In the genomic region with DNA sequence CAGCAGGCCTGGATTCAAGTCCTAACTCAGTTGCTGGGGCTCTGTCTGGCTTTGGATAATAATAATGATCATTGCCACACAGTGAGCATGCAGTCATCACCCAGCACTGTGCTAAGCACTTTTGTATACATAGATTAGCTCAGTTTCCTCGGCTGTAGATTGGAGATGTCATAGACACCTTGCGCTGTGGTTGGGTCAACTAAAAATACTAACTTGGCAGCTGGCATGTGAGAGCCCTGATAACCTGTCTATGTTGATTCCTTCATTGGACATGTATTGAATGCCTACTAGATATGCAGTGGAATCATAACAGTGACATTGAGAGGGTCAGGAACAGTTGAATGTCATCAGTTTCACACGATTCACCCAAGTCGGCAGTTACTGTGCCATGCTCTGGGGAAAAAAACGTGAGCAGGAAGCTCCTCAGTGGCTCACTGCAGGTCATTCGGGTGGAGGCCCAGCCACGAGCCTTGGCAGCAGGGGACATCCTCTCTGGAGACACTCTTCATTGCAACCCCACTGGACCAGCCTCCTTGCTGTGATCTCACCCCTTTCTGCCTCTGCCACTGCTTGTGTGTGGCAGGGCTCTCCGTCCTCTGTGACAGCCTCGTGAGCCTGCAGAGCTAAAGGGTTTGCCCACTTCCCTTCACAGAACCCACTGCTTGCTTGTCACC, we compare ENCODE assay signal across 19 cellular contexts.
DNase-seq lines count a peak whose midpoint lies in the region; ATAC-seq and TF ChIP-seq lines count a peak whose summit lies in the region.
"Had no signal": no experiment of that assay in that cellular context is flagged by ENCODE, and none has a peak within 500 bp of the region (broad histone marks: within the 10 kb centered on the region; RNA-seq: fewer than 3 reads in every experiment).

No MANE protein-coding gene starts in this region.

- H3K27me3 ChIP-seq in smooth muscle cell (ENCODE audit: low read depth), result no peaks in the 10 kb centered on the region
- H3K27me3 ChIP-seq in aorta (ENCODE audit: control insufficient read depth in 1 of 2, insufficient read depth in 2 of 2, low read length in 1 of 2), result no peaks in the 10 kb centered on the region

- peaks cover 64% of the 10 kb centered on the region for H3K36me3 Mint-ChIP-seq in endothelial cell (ENCODE audit: low read depth, unreplicated experiment)

- ATAC-seq in Right ventricle myocardium inferior (peak; percentile 89), left ventricle myocardium superior (peak; percentile 88), aorta (ENCODE audit: low FRiP score) (no peak)
- ATAC-seq: K562 had no signal

- no peak overlapping the region for H3K9ac ChIP-seq in smooth muscle cell (ENCODE audit: low read depth)

- H3K9me3 ChIP-seq in smooth muscle cell (replicated peaks; ENCODE audit: low read depth) (no peaks in the 10 kb centered on the region), aorta (ENCODE audit: control insufficient read depth, low read length) (no peaks in the 10 kb centered on the region)

- peaks cover 18% of the 10 kb centered on the region for H3K4me1 ChIP-seq in smooth muscle cell (ENCODE audit: low read depth)
- no peaks in the 10 kb centered on the region for H3K4me1 ChIP-seq in aorta (ENCODE audit: control insufficient read depth in 1 of 2, insufficient read depth in 2 of 2, low read length in 2 of 2)

- H3K9me3 Mint-ChIP-seq in endothelial cell (ENCODE audit: unreplicated experiment), result no peaks in the 10 kb centered on the region

- intact Hi-C loops in Right ventricle myocardium inferior (cut with DNase I) (loop anchor here (1.0 to 5.0 kb wide), 2 partner anchors 60 to 83 kb away; a partner anchor contains a TSS), cardiac septum (cut with DNase I) (no loop called here), left ventricle myocardium superior (cut with micrococcal nuclease) (no loop called here), aorta (cut with DNase I) (no loop called here)

- 75% methylated on average over 9 of the region's 9 CpGs for WGBS in smooth muscle cell (ENCODE audit: low lambda C conversion rate)
- 76 to 88% methylated on average over 9 of the region's 9 CpGs for WGBS in aorta, 2 donors

- no peak for DNase-seq in Right ventricle myocardium inferior (ENCODE audit: missing footprints)
- DNase-seq in cardiac septum (ENCODE audit: low spot score), result no peak
- no peak for DNase-seq in endothelial cell (ENCODE audit: low spot score)
- peak; percentile 55 for DNase-seq in left ventricle myocardium superior
- no peak for DNase-seq in smooth muscle cell (lab: John Stamatoyannopoulos, UW; ENCODE audit: unreplicated experiment)
- no peak for DNase-seq in HuH-7.5 (ENCODE audit: low spot score)
- DNase-seq in aorta, result no peak
- DNase-seq in NCI-H2029 (lab: John Stamatoyannopoulos, UW), result no peak
- DNase-seq: 8988T, GDM1, MM.1S, NCI-H1092 treated with DMSO at 0.1 percent for 48 hours, NCI-H146, NCI-H2029 treated with DMSO at 0.1 percent for 48 hours, NCI-H226, NCI-H510A treated with DMSO at 0.1 percent for 48 hours, NCI-H748 treated with DMSO at 0.1 percent for 48 hours had no signal

- H3K4me1 Mint-ChIP-seq in endothelial cell (ENCODE audit: unreplicated experiment), result peaks cover 65% of the 10 kb centered on the region

- H3K27ac ChIP-seq in smooth muscle cell (ENCODE audit: low read depth) (peak overlapping the region; percentile 92), aorta (ENCODE audit: low read depth in 1 of 2, low read length in 2 of 2) (no peak overlapping the region)
- H3K27ac ChIP-seq: C4-2B had no signal

- no peak overlapping the region for H3K4me2 ChIP-seq in smooth muscle cell

- peaks cover 9% of the 10 kb centered on the region for H3K27me3 Mint-ChIP-seq in endothelial cell (ENCODE audit: unreplicated experiment)

- peaks cover 31% of the 10 kb centered on the region for H3F3A ChIP-seq in smooth muscle cell (ENCODE audit: low read depth)

- H4K20me1 ChIP-seq in smooth muscle cell (ENCODE audit: low read depth), result no peaks in the 10 kb centered on the region

- no peak overlapping the region for H2AFZ ChIP-seq in smooth muscle cell (ENCODE audit: low read depth)

- H3K36me3 ChIP-seq in smooth muscle cell (ENCODE audit: low read depth) (no peaks in the 10 kb centered on the region), aorta (ENCODE audit: control insufficient read depth in 1 of 2, insufficient read depth in 2 of 2, low read length in 1 of 2) (peaks cover 0 to 1% of the 10 kb centered on the region in 2 donors)

- TF ChIP-seq CTCF in endothelial cell (IDR thresholded peaks at IDR 0.05; ENCODE audit: unreplicated experiment) (no peak), smooth muscle cell (IDR thresholded peaks at IDR 0.05; ENCODE audit: borderline replicate concordance, insufficient read depth, poor library complexity, severe bottlenecking) (no peak)

- H3K4me3 ChIP-seq in smooth muscle cell (no peak overlapping the region), aorta (ENCODE audit: low read length in 2 of 2) (no peak overlapping the region)
- H3K4me3 ChIP-seq: K562 had no signal

- H3K79me2 ChIP-seq in smooth muscle cell (ENCODE audit: low read depth), result no peaks in the 10 kb centered on the region

- H3K27ac Mint-ChIP-seq in endothelial cell (ENCODE audit: unreplicated experiment), result peak overlapping the region; percentile 48

- peak overlapping the region; percentile 33 for H3K4me3 Mint-ChIP-seq in endothelial cell (ENCODE audit: unreplicated experiment)
